ENCODE assay signal across 7 cellular contexts in genomic region chr3:13428678-13429077, GRCh38. TPM values are rescaled to one million over a fixed set of nuclear protein-coding genes. Genes with fewer than 3 reads are reported as not detected.
A peak's percentile ranks its signal among the peaks of the same experiment; 100 is the strongest.
DNase-seq lines count a peak whose midpoint lies in the region; ATAC-seq and TF ChIP-seq lines count a peak whose summit lies in the region.
"Not testable (repeated sequence)": the region's sequence is repeated elsewhere in the genome, so short reads cannot be mapped to it uniquely, and the experiment has no call there.

No MANE protein-coding gene starts in this region.

- peak overlapping the region in 5 of 8 donors; percentile 13 to 84 (median 35) for H3K4me3 Mint-ChIP-seq in CD4-positive, alpha-beta memory T cell
- H3K4me3 Mint-ChIP-seq in T-helper 17 cell; activated CD4-positive, alpha-beta memory T cell treated with anti-CD3 and anti-CD28 coated beads for 36 hours; activated naive CD8-positive, alpha-beta T cell treated with anti-CD3 and anti-CD28 coated beads, Interleukin-2, amount 50 U/mL, for 24 hours: not testable (repeated sequence)
- peak overlapping the region; percentile 65 for H3K4me3 Mint-ChIP-seq in activated T-helper 17 cell treated with anti-CD3 and anti-CD28 coated beads, Interleukin-2, amount 50 U/mL, for 72 hours

- not testable (repeated sequence) for H3K9me3 Mint-ChIP-seq in CD4-positive, alpha-beta memory T cell; activated CD4-positive, alpha-beta memory T cell treated with anti-CD3 and anti-CD28 coated beads for 36 hours; activated T-helper 17 cell treated with anti-CD3 and anti-CD28 coated beads, Interleukin-2, amount 50 U/mL, for 72 hours; activated naive CD8-positive, alpha-beta T cell treated with anti-CD3 and anti-CD28 coated beads, Interleukin-2, amount 50 U/mL, for 24 hours

- H2AFZ ChIP-seq in Loucy (ENCODE audit: low read length) = peak overlapping the region; percentile 20; the same call in 1 of the 2 replicates

- H3K9me2 ChIP-seq in Loucy (replicated peaks; ENCODE audit: low read depth, low read length) = not testable (repeated sequence)

- H3K27me3 ChIP-seq in CD4-positive, alpha-beta memory T cell (ENCODE audit: insufficient read depth, low read length); Loucy (ENCODE audit: insufficient read depth, low read length, poor library complexity, severe bottlenecking): not testable (repeated sequence)

- not testable (repeated sequence) for H3K36me3 Mint-ChIP-seq in CD4-positive, alpha-beta memory T cell; T-helper 17 cell (ENCODE audit: low read depth); activated CD4-positive, alpha-beta memory T cell treated with anti-CD3 and anti-CD28 coated beads for 36 hours; activated T-helper 17 cell treated with anti-CD3 and anti-CD28 coated beads, Interleukin-2, amount 50 U/mL, for 72 hours (ENCODE audit: low read depth); activated naive CD8-positive, alpha-beta T cell treated with anti-CD3 and anti-CD28 coated beads, Interleukin-2, amount 50 U/mL, for 24 hours (ENCODE audit: low read depth)

- not testable (repeated sequence) for H3K36me3 ChIP-seq in CD4-positive, alpha-beta memory T cell (ENCODE audit: insufficient read depth, low read length); Loucy (ENCODE audit: insufficient read depth, low read length)

- DNase-seq in CD4-positive, alpha-beta memory T cell; T-helper 17 cell; activated naive CD8-positive, alpha-beta T cell treated with anti-CD3 and anti-CD28 coated beads, Interleukin-2, amount 50 U/mL, for 24 hours: not testable (repeated sequence)
- peak; percentile 28 for DNase-seq in activated CD4-positive, alpha-beta memory T cell treated with anti-CD3 and anti-CD28 coated beads for 36 hours
- peak; percentile 17 for DNase-seq in stimulated activated CD4-positive, alpha-beta T cell treated with anti-CD3 and anti-CD28 coated beads, Interleukin-1b, Interleukin-23, amount 100 ng/mL, for 48 hours

- H4K20me1 ChIP-seq in Loucy (ENCODE audit: insufficient read depth, low read length, poor library complexity, severe bottlenecking) = not testable (repeated sequence)

- not testable (repeated sequence) for ATAC-seq in T-helper 17 cell; activated naive CD8-positive, alpha-beta T cell treated with anti-CD3 and anti-CD28 coated beads, Interleukin-2, amount 50 U/mL, for 24 hours
- ATAC-seq in activated T-helper 17 cell treated with anti-CD3 and anti-CD28 coated beads, Interleukin-2, amount 50 U/mL, for 72 hours (replicated peaks) = peak; percentile 25

- H3K4me3 ChIP-seq in CD4-positive, alpha-beta memory T cell (ENCODE audit: low read length in 2 of 2); Loucy (ENCODE audit: low read length, poor library complexity, severe bottlenecking): not testable (repeated sequence)

- H3K27ac Mint-ChIP-seq in CD4-positive, alpha-beta memory T cell = peak overlapping the region; percentile 81 to 95 (median 88)
- H3K27ac Mint-ChIP-seq in T-helper 17 cell = peak overlapping the region; percentile 100
- peak overlapping the region; percentile 94 for H3K27ac Mint-ChIP-seq in activated CD4-positive, alpha-beta memory T cell treated with anti-CD3 and anti-CD28 coated beads for 36 hours
- peak overlapping the region; percentile 88 for H3K27ac Mint-ChIP-seq in activated T-helper 17 cell treated with anti-CD3 and anti-CD28 coated beads, Interleukin-2, amount 50 U/mL, for 72 hours
- H3K27ac Mint-ChIP-seq in activated naive CD8-positive, alpha-beta T cell treated with anti-CD3 and anti-CD28 coated beads, Interleukin-2, amount 50 U/mL, for 24 hours = peak overlapping the region; percentile 85

- intact Hi-C loops in CD4-positive, alpha-beta memory T cell (cut with micrococcal nuclease) = loop anchor here (1.0 kb wide), 3 partner anchors 8 to 23 kb away; partner anchors contain the start of gene NUP210
- intact Hi-C loops in activated CD4-positive, alpha-beta memory T cell treated with anti-CD3 and anti-CD28 coated beads for 36 hours (cut with micrococcal nuclease) = loop anchor here (1.0 kb wide), 1 partner anchor 14 kb away; no protein-coding TSS in a partner anchor

- not testable (repeated sequence) for H3K9me3 ChIP-seq in CD4-positive, alpha-beta memory T cell (ENCODE audit: control insufficient read depth in 1 of 2, low read length in 2 of 2); Loucy (ENCODE audit: insufficient read depth, low read depth, low read length); T-helper 17 cell (ENCODE audit: control insufficient read depth, low read length, poor library complexity, severe bottlenecking)

- not testable (repeated sequence) for H3F3A ChIP-seq in Loucy (ENCODE audit: low read depth)

- not testable (repeated sequence) for H3K9ac ChIP-seq in Loucy (ENCODE audit: low read depth, low read length, poor library complexity, severe bottlenecking)

- H3K4me2 ChIP-seq in Loucy (ENCODE audit: low read depth, low read length, poor library complexity, severe bottlenecking) = peak overlapping the region; percentile 18

- peak overlapping the region; percentile 43 for H3K27ac ChIP-seq in CD4-positive, alpha-beta memory T cell (ENCODE audit: low read depth, low read length)

- not testable (repeated sequence) for H3K79me2 ChIP-seq in Loucy (ENCODE audit: insufficient read depth, low read length)

- H3K4me1 ChIP-seq in CD4-positive, alpha-beta memory T cell (ENCODE audit: insufficient read depth, low read length) = peaks cover 42% of the 10 kb centered on the region
- peaks cover 26% of the 10 kb centered on the region for H3K4me1 ChIP-seq in Loucy (ENCODE audit: insufficient read depth, low read length, poor library complexity, severe bottlenecking)

- POLR2A ChIA-PET in CD4-positive, alpha-beta memory T cell (lab: Charles Lee; ENCODE audit: partially characterized antibody) = interaction anchor here (0.7 to 5.9 kb wide), 13 partner anchors 9 to 462 kb away, joined by 3 to 86 read pairs (median 6); partner anchors contain the start of genes HDAC11 and NUP210
- POLR2A ChIA-PET in activated CD4-positive, alpha-beta memory T cell treated with anti-CD3 and anti-CD28 coated beads for 36 hours (lab: Charles Lee) = interaction anchor here (0.7 to 1.6 kb wide), 3 partner anchors 9 to 52 kb away, joined by 3 to 7 read pairs (median 6); partner anchors contain the start of genes HDAC11 and NUP210

- H3K27me3 Mint-ChIP-seq in CD4-positive, alpha-beta memory T cell; T-helper 17 cell; activated CD4-positive, alpha-beta memory T cell treated with anti-CD3 and anti-CD28 coated beads for 36 hours; activated T-helper 17 cell treated with anti-CD3 and anti-CD28 coated beads, Interleukin-2, amount 50 U/mL, for 72 hours; activated naive CD8-positive, alpha-beta T cell treated with anti-CD3 and anti-CD28 coated beads, Interleukin-2, amount 50 U/mL, for 24 hours: not testable (repeated sequence)

- not testable (repeated sequence) for TF ChIP-seq CTCF in Loucy (conservative IDR thresholded peaks at IDR 0.05; ENCODE audit: low read length)

- CTCF ChIA-PET in CD4-positive, alpha-beta memory T cell (lab: Charles Lee; ENCODE audit: partially characterized antibody) = interaction anchor here (1.5 to 6.3 kb wide), 6 partner anchors 12 to 337 kb away, joined by 3 to 54 read pairs (median 6); no protein-coding TSS in a partner anchor
- CTCF ChIA-PET in activated CD4-positive, alpha-beta memory T cell treated with anti-CD3 and anti-CD28 coated beads for 36 hours (lab: Charles Lee) = interaction anchor here (0.6 to 2.4 kb wide), 4 partner anchors 12 to 345 kb away, joined by 3 to 17 read pairs (median 7); no protein-coding TSS in a partner anchor

- peaks cover 19 to 51% (median 38%) of the 10 kb centered on the region in 4 donors for H3K4me1 Mint-ChIP-seq in CD4-positive, alpha-beta memory T cell
- peaks cover 12% of the 10 kb centered on the region for H3K4me1 Mint-ChIP-seq in T-helper 17 cell
- peaks cover 38% of the 10 kb centered on the region for H3K4me1 Mint-ChIP-seq in activated CD4-positive, alpha-beta memory T cell treated with anti-CD3 and anti-CD28 coated beads for 36 hours (ENCODE audit: low read depth)
- not testable (repeated sequence) for H3K4me1 Mint-ChIP-seq in activated T-helper 17 cell treated with anti-CD3 and anti-CD28 coated beads, Interleukin-2, amount 50 U/mL, for 72 hours
- H3K4me1 Mint-ChIP-seq in activated naive CD8-positive, alpha-beta T cell treated with anti-CD3 and anti-CD28 coated beads, Interleukin-2, amount 50 U/mL, for 24 hours = peaks cover 28% of the 10 kb centered on the region

RNA-seq across cellular contexts. Expression of gene NUP210, which starts 8.6 kb away (rescaled TPM):
- 100 to 1,000 TPM; 138 to 149 TPM for total RNA-seq in CD4-positive, alpha-beta memory T cell
- polyA plus RNA-seq in CD4-positive, alpha-beta memory T cell = 10 to 100 TPM; 20.5 to 81.8 TPM
- 100 to 1,000 TPM; 125 to 137 TPM for total RNA-seq in T-helper 17 cell
- total RNA-seq in activated CD4-positive, alpha-beta memory T cell treated with anti-CD3 and anti-CD28 coated beads for 36 hours = 100 to 1,000 TPM; 140 to 144 TPM
- 100 to 1,000 TPM in 1 of 2 donors, 10 to 100 TPM in 1; 86.9 to 146 TPM for total RNA-seq in activated T-helper 17 cell treated with anti-CD3 and anti-CD28 coated beads, Interleukin-2, amount 50 U/mL, for 72 hours

RNA-seq across cellular contexts. Expression of gene HDAC11, which starts 51.4 kb away (rescaled TPM):
- 1 to 10 TPM; 7.1 to 7.6 TPM for total RNA-seq in CD4-positive, alpha-beta memory T cell
- polyA plus RNA-seq in CD4-positive, alpha-beta memory T cell = 1 to 10 TPM; 5.0 to 8.8 TPM
- total RNA-seq in T-helper 17 cell = 1 to 10 TPM; 2.3 to 6.1 TPM
- 1 to 10 TPM; 3.3 to 4.3 TPM for total RNA-seq in activated CD4-positive, alpha-beta memory T cell treated with anti-CD3 and anti-CD28 coated beads for 36 hours
- total RNA-seq in activated T-helper 17 cell treated with anti-CD3 and anti-CD28 coated beads, Interleukin-2, amount 50 U/mL, for 72 hours = 1 to 10 TPM; 3.6 to 5.4 TPM
